Comparison of ENCODE assay signal across 8 cellular contexts in genomic region chr3:154334973-154335420, GRCh38. TPM values are rescaled to one million over a fixed set of nuclear protein-coding genes. Genes with fewer than 3 reads are reported as not detected.
DNase-seq lines count a peak whose midpoint lies in the region; TF ChIP-seq lines count a peak whose summit lies in the region.

No MANE protein-coding gene starts in this region.

- peaks cover 30% of the 10 kb centered on the region for H3K27me3 Mint-ChIP-seq in chondrocyte (ENCODE audit: low read depth)
- H3K27me3 Mint-ChIP-seq in nephron (ENCODE audit: low read depth), result no peaks in the 10 kb centered on the region
- H3K27me3 Mint-ChIP-seq in activated T-cell treated with anti-CD3 and anti-CD28 coated beads, Interleukin-2, amount 50 U/mL, for 24 hours, result peaks cover 14% of the 10 kb centered on the region

- no peak overlapping the region for H3K27ac Mint-ChIP-seq in chondrocyte (ENCODE audit: unreplicated experiment)
- H3K27ac Mint-ChIP-seq in nephron, result no peak overlapping the region
- H3K27ac Mint-ChIP-seq in activated T-cell treated with anti-CD3 and anti-CD28 coated beads, Interleukin-2, amount 50 U/mL, for 24 hours, result no peak overlapping the region

- H3K36me3 Mint-ChIP-seq in chondrocyte (ENCODE audit: low read depth), result no peaks in the 10 kb centered on the region
- no peaks in the 10 kb centered on the region for H3K36me3 Mint-ChIP-seq in nephron (ENCODE audit: low read depth)
- H3K36me3 Mint-ChIP-seq in activated T-cell treated with anti-CD3 and anti-CD28 coated beads, Interleukin-2, amount 50 U/mL, for 24 hours (ENCODE audit: low read depth), result no peaks in the 10 kb centered on the region

- DNase-seq in DMS 273 (lab: John Stamatoyannopoulos, UW; ENCODE audit: unreplicated experiment), result peak; percentile 72
- peak; percentile 58 for DNase-seq in HCEC 1CT
- peak; percentile 78 for DNase-seq in NCI-H526 treated with DMSO at 0.1 percent for 48 hours (lab: John Stamatoyannopoulos, UW)
- DNase-seq in chondrocyte (ENCODE audit: low spot score), result no peak
- no peak for DNase-seq in activated T-cell treated with anti-CD3 and anti-CD28 coated beads, Interleukin-2, amount 50 U/mL, for 24 hours
- no peak for DNase-seq in NCI-H187 (lab: John Stamatoyannopoulos, UW)
- DNase-seq in C1 segment of cervical spinal cord (lab: John Stamatoyannopoulos, UW), result no peak

- H3K4me3 Mint-ChIP-seq in chondrocyte (ENCODE audit: unreplicated experiment), result no peak overlapping the region
- no peak overlapping the region for H3K4me3 Mint-ChIP-seq in nephron
- no peak overlapping the region for H3K4me3 Mint-ChIP-seq in activated T-cell treated with anti-CD3 and anti-CD28 coated beads, Interleukin-2, amount 50 U/mL, for 24 hours

- no peaks in the 10 kb centered on the region for H3K9me3 Mint-ChIP-seq in chondrocyte (ENCODE audit: low read depth)
- no peaks in the 10 kb centered on the region for H3K9me3 Mint-ChIP-seq in nephron
- H3K9me3 Mint-ChIP-seq in activated T-cell treated with anti-CD3 and anti-CD28 coated beads, Interleukin-2, amount 50 U/mL, for 24 hours, result no peaks in the 10 kb centered on the region

- H3K4me1 Mint-ChIP-seq in chondrocyte (ENCODE audit: low read depth), result no peaks in the 10 kb centered on the region
- H3K4me1 Mint-ChIP-seq in nephron, result no peaks in the 10 kb centered on the region
- no peaks in the 10 kb centered on the region for H3K4me1 Mint-ChIP-seq in activated T-cell treated with anti-CD3 and anti-CD28 coated beads, Interleukin-2, amount 50 U/mL, for 24 hours (ENCODE audit: low read depth)

- TF ChIP-seq CTCF in chondrocyte (IDR thresholded peaks at IDR 0.05), result peak; percentile 87
- peak; percentile 42 to 80 (median 56) for TF ChIP-seq CTCF in nephron (IDR thresholded peaks at IDR 0.05; ENCODE audit: unreplicated experiment in 3 of 3)

RNA-seq across cellular contexts. Expression of gene DHX36, which starts 10.7 kb away (rescaled TPM):
- 48.4 to 71.9 TPM (median 48.7 TPM) in 3 replicates for total RNA-seq in chondrocyte

Comparison
In these comparisons a context has a peak if more than half of its experiments do, and no peak if none do; other contexts are left out.
1. DNase-seq: peak in DMS 273 (single experiment), HCEC 1CT (single experiment) and NCI-H526 treated with DMSO at 0.1 percent for 48 hours (single experiment); none in chondrocyte (single experiment), activated T-cell treated with anti-CD3 and anti-CD28 coated beads, Interleukin-2, amount 50 U/mL, for 24 hours (single experiment), NCI-H187 (0 of 2) and C1 segment of cervical spinal cord (0 of 14).